ENCODE assay signal across 1 cellular context in the genomic region with DNA sequence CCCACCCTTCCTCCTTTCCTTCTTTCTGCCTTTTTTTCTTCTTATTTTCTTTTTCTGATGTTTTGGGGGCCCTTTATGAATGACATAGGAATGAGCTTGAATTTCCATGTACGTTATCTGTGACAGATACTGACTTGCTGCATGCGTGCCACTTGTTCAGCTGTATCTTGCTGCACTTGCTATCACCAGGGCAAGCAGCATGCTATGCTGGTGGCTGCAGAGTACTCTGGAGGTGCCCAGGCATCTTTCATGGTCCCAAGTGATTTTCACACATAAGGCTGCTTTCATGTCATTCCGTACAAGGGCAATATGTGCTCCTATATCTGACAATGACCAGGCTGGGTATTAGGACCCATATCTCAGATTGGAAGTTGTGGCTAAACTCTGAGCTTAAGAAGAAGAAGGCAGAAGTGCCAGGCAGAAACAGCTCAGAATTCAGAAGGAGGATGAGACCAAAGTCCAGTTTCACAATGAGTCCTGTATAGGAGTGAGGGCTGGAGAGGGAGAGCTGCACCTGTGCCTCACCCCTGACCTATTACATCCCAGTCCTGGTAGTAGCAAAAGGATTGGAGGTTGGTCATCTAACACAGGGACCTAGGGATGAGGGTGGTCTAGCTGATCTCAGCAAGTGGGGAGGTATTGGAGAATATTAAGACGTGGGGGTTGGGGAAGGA.
TF ChIP-seq lines count a peak whose summit lies in the region.

No MANE protein-coding gene starts in this region.

TF ChIP-seq in HCT116, 20 proteins besides CTCF, POLR2A, EP300 and RAD21 (continued from another document):
- TF ChIP-seq, protein P1, sequence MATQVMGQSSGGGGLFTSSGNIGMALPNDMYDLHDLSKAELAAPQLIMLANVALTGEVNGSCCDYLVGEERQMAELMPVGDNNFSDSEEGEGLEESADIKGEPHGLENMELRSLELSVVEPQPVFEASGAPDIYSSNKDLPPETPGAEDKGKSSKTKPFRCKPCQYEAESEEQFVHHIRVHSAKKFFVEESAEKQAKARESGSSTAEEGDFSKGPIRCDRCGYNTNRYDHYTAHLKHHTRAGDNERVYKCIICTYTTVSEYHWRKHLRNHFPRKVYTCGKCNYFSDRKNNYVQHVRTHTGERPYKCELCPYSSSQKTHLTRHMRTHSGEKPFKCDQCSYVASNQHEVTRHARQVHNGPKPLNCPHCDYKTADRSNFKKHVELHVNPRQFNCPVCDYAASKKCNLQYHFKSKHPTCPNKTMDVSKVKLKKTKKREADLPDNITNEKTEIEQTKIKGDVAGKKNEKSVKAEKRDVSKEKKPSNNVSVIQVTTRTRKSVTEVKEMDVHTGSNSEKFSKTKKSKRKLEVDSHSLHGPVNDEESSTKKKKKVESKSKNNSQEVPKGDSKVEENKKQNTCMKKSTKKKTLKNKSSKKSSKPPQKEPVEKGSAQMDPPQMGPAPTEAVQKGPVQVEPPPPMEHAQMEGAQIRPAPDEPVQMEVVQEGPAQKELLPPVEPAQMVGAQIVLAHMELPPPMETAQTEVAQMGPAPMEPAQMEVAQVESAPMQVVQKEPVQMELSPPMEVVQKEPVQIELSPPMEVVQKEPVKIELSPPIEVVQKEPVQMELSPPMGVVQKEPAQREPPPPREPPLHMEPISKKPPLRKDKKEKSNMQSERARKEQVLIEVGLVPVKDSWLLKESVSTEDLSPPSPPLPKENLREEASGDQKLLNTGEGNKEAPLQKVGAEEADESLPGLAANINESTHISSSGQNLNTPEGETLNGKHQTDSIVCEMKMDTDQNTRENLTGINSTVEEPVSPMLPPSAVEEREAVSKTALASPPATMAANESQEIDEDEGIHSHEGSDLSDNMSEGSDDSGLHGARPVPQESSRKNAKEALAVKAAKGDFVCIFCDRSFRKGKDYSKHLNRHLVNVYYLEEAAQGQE (IDR thresholded peaks at IDR 0.05; ENCODE audit: low read depth), result no peak
- TF ChIP-seq SIN3A (IDR thresholded peaks at IDR 0.05; ENCODE audit: low read depth), result no peak
- no peak for TF ChIP-seq SP1 (IDR thresholded peaks at IDR 0.05; ENCODE audit: low read depth)
- no peak for TF ChIP-seq TCF7L2 (IDR thresholded peaks at IDR 0.05; ENCODE audit: borderline replicate concordance, extremely low read depth, insufficient read depth, insufficient read length)
- TF ChIP-seq EGR1 (IDR thresholded peaks at IDR 0.05; ENCODE audit: low read depth), result no peak
- no peak for TF ChIP-seq SRF (IDR thresholded peaks at IDR 0.05; ENCODE audit: low read depth)
- TF ChIP-seq EZH2phosphoT487 (IDR thresholded peaks at IDR 0.05; ENCODE audit: borderline replicate concordance), result no peak
- TF ChIP-seq POLR2AphosphoS5 (IDR thresholded peaks at IDR 0.05; ENCODE audit: low read depth, low read length), result no peak
- no peak for TF ChIP-seq CBX3 (IDR thresholded peaks at IDR 0.05; ENCODE audit: low read depth)
- no peak for TF ChIP-seq ZNF274 (IDR thresholded peaks at IDR 0.05; ENCODE audit: low read depth, low read length)
- no peak for TF ChIP-seq FOSL1 (IDR thresholded peaks at IDR 0.05; ENCODE audit: low read depth)
TF ChIP-seq in HCT116: peak in this region for 0.
